8 cellular contexts compared by ENCODE assay signal in the genomic region with DNA sequence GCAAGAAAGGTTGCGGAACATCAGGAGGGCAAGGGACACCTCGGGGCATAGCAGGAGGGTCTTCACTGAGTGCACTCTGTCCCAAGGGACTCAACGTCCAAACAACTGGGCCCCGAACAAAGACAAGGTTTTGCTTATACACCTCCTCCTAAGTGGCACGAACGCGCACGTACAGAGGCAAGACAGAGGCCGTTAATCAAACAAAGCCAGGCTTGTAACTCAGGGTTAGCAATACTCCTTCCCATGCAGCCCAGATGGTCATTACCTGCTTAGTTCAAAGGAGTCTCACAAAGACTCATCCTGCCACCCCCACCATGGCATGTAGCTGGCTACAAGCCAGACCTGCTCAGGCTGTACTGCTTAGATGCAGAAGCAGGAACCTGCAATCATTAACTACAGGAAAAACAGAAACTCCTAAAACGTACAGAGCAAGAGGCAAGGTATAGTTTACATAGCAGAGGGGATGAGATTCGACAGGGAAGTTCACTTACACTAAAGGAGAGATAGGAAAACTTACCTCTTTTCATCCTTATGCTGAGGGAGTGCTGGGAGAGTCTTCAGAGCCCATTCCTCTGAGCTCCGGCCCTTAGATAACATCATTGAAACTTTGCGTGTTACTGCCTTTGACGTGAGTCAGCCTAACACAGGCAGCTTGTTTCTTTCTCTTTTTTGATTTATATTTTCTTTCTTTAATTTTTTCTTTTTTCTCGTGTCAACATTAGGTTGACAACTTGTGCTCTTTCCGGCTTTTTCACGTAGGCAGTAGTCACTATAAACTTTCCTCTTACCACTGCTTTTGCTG.
DNase-seq lines count a peak whose midpoint lies in the region; ATAC-seq and TF ChIP-seq lines count a peak whose summit lies in the region.

No MANE protein-coding gene starts in this region.

- TF ChIP-seq CTCF in Panc1 (IDR thresholded peaks at IDR 0.05) (no peak), ascending aorta (IDR thresholded peaks at IDR 0.05) (no peak), ovary (IDR thresholded peaks at IDR 0.05) (no peak)

- ATAC-seq in GM18868 (IDR thresholded peaks at IDR 0.05; ENCODE audit: unreplicated experiment) (peak; percentile 28), HG03097 (IDR thresholded peaks at IDR 0.05; ENCODE audit: low FRiP score, unreplicated experiment) (peak; percentile 42), Panc1 (peak; percentile 49; the same call in 1 of the 2 replicates)

- H3K4me1 ChIP-seq in Panc1 (ENCODE audit: control insufficient read depth, insufficient read depth, low read length): peaks cover 8% of the 10 kb centered on the region; the same call in 1 of the 2 replicates
- no peaks in the 10 kb centered on the region for H3K4me1 ChIP-seq in ascending aorta
- peaks cover 15% of the 10 kb centered on the region for H3K4me1 ChIP-seq in ovary (ENCODE audit: insufficient read depth)

- no peak for TF ChIP-seq POLR2A in ovary (IDR thresholded peaks at IDR 0.05)

- in situ Hi-C loops in Panc1 (cut with HindIII; ENCODE audit: low pct_unique_long_range_greater_than_20kb, low sequenced_read_pairs): no loop called here

- intact Hi-C loops in Panc1 (cut with micrococcal nuclease; ENCODE audit: unreplicated experiment) (no loop called here), ascending aorta (cut with DNase I) (no loop called here), ovary (cut with DNase I) (no loop called here)

- DNase-seq in Panc1 (ENCODE audit: low read depth, low spot score) (no peak), ascending aorta (ENCODE audit: low spot score in 2 of 2) (no peak), ovary (peak; percentile 54 to 69 (median 58)), amniotic stem cell (lab: John Stamatoyannopoulos, UW) (no peak), anterior cingulate cortex (lab: John Stamatoyannopoulos, UW) (no peak), GM03348 (ENCODE audit: low spot score) (no peak)

- H3K9me3 ChIP-seq in Panc1 (ENCODE audit: control insufficient read depth, insufficient read depth, low read depth, low read length): no peaks in the 10 kb centered on the region
- H3K9me3 ChIP-seq in ascending aorta: no peaks in the 10 kb centered on the region
- H3K9me3 ChIP-seq in ovary: no peaks in the 10 kb centered on the region

- CTCF ChIA-PET in Panc1 (lab: Charles Lee): no interaction called here

- WGBS in ovary, 3 donors: 16 to 38% (median 35%) methylated on average over 17 of the region's 17 CpGs

- TF ChIP-seq EP300 in ovary (IDR thresholded peaks at IDR 0.05): no peak

- BruUV-seq in Panc1 (replicated peaks; lab: Mats Ljungman, UMichigan): no TSS peak

- POLR2A ChIA-PET in Panc1 (lab: Charles Lee): no interaction called here

- H3K27me3 ChIP-seq in Panc1 (ENCODE audit: control insufficient read depth, insufficient read depth, low read length) (peaks cover 2% of the 10 kb centered on the region; the same call in 1 of the 2 replicates), ascending aorta (no peaks in the 10 kb centered on the region), ovary (no peaks in the 10 kb centered on the region)

- no peaks in the 10 kb centered on the region for H3K36me3 ChIP-seq in Panc1 (ENCODE audit: control insufficient read depth, insufficient read depth, low read length)
- H3K36me3 ChIP-seq in ascending aorta: no peaks in the 10 kb centered on the region
- H3K36me3 ChIP-seq in ovary: no peaks in the 10 kb centered on the region

- H3K4me3 ChIP-seq in Panc1 (ENCODE audit: low read depth in 2 of 2, low read length in 2 of 2) (peak overlapping the region; percentile 43 to 58), ascending aorta (peak overlapping the region; percentile 4 to 58), ovary (peak overlapping the region; percentile 40)

- no peak overlapping the region for H3K27ac ChIP-seq in Panc1 (ENCODE audit: low read length)
- H3K27ac ChIP-seq in ascending aorta: no peak overlapping the region
- H3K27ac ChIP-seq in ovary: peak overlapping the region; percentile 74 to 90

Comparison
In these comparisons a context has a peak if more than half of its experiments do, and no peak if none do; other contexts are left out.
1. DNase-seq: peak in ovary (5 of 5); none in Panc1 (single experiment), ascending aorta (0 of 2), amniotic stem cell (single experiment), anterior cingulate cortex (0 of 58) and GM03348 (single experiment).
2. H3K27ac ChIP-seq: peak in ovary (2 of 2); none in Panc1 (single experiment) and ascending aorta (0 of 2).
3. Peak in every context shown above with its lines, with median percentiles within 50 percentile points of each other: ATAC-seq and H3K4me3 ChIP-seq.